Comparison of ENCODE assay signal across 8 cellular contexts in the genomic region with DNA sequence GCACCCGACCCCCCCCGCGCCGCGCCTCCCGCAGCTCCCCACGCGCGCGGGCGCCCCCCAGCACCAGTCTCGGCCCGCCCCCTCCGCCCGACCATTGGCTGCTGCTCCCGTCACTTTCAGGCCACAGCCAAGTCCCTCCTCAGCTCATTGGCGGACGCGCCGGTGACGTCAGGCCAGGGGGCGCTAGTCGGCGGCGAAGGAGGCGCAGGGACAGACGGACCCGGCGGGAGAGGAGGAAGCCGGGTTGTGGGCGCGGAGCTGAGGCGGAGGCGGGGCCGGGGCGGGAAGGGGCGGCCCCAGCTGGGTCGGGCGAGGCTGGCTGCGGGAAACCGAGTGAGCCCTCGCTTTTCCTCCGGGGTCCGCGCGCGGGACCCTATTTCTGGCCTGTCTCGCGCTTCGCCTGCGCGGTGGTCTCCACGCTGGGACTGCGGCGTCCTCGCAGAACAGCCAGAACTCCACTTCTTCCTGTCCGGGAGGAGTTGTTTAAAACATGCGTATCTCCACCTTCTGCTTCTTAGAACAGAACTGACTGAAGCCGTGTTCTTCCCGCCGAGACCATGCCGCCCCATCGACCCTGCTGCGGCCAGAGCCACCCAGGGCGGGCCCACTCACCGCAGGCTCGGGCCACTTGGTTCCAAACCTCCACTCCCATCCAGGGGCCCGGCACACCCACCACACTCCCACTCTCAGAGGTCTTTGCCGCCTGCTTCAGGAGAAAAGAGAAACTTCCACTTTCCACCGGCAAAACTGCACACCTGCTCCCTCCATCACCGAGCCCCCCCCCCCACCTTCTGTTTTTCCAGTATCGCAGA. TPM values are rescaled to one million over a fixed set of nuclear protein-coding genes. Genes with fewer than 3 reads are reported as not detected.
DNase-seq lines count a peak whose midpoint lies in the region; ATAC-seq and TF ChIP-seq lines count a peak whose summit lies in the region.

No MANE protein-coding gene starts in this region.

- peaks cover 0 to 7% of the 10 kb centered on the region in 2 donors for H3K36me3 Mint-ChIP-seq in CD4-positive, alpha-beta memory T cell

- DNase-seq in CD4-positive, alpha-beta memory T cell = peak; percentile 98 to 100 (median 99)
- DNase-seq in NCI-H748 (lab: John Stamatoyannopoulos, UW; ENCODE audit: unreplicated experiment) (peak; percentile 99), dermis microvascular lymphatic vessel endothelial cell (ENCODE audit: low read depth in 2 of 2) (peak; percentile 87 to 99), right lobe of liver (peak; percentile 100)
- DNase-seq in activated CD4-positive, alpha-beta T cell treated with anti-CD3 and anti-CD28 coated beads, Interleukin-2, amount 50 U/mL, for 48 hours = peak; percentile 100
- peak; percentile 100 for DNase-seq in stimulated activated CD4-positive, alpha-beta T cell treated with anti-CD3 and anti-CD28 coated beads, Interleukin-4, amount 100 ng/mL, for 24 hours

- peak; percentile 93 for ATAC-seq in GM19397 (IDR thresholded peaks at IDR 0.05; ENCODE audit: unreplicated experiment)
- peak; percentile 94 for ATAC-seq in HG03565 (IDR thresholded peaks at IDR 0.05; ENCODE audit: unreplicated experiment)
- peak; percentile 94 to 96 (median 95) for ATAC-seq in right lobe of liver

- CTCF ChIA-PET in CD4-positive, alpha-beta memory T cell (lab: Charles Lee; ENCODE audit: partially characterized antibody) = interaction anchor here (0.6 to 2.2 kb wide), 6 partner anchors 10 to 1018 kb away, joined by 3 to 8 read pairs (median 6); a partner anchor contains a TSS

- no peaks in the 10 kb centered on the region for H3K9me3 Mint-ChIP-seq in CD4-positive, alpha-beta memory T cell

- POLR2A ChIA-PET in CD4-positive, alpha-beta memory T cell (lab: Charles Lee; ENCODE audit: partially characterized antibody) = interaction anchor here (0.6 to 3.2 kb wide), 14 partner anchors 10 to 1920 kb away, joined by 3 to 27 read pairs (median 4); a partner anchor contains a TSS

- peaks cover 3% of the 10 kb centered on the region for H3K36me3 ChIP-seq in CD4-positive, alpha-beta memory T cell (ENCODE audit: insufficient read depth, low read length)
- H3K36me3 ChIP-seq in right lobe of liver = no peaks in the 10 kb centered on the region

- H3K27me3 Mint-ChIP-seq in CD4-positive, alpha-beta memory T cell = no peaks in the 10 kb centered on the region

- H3K4me1 Mint-ChIP-seq in CD4-positive, alpha-beta memory T cell = peaks cover 16 to 44% (median 28%) of the 10 kb centered on the region in 4 donors

- peak overlapping the region; percentile 53 to 74 for H3K4me3 ChIP-seq in CD4-positive, alpha-beta memory T cell (ENCODE audit: low read length in 2 of 2)
- peak overlapping the region; percentile 55 to 84 (median 61) for H3K4me3 ChIP-seq in right lobe of liver

- peak overlapping the region; percentile 83 to 94 (median 89) for H3K27ac Mint-ChIP-seq in CD4-positive, alpha-beta memory T cell

- 3% methylated on average over 6 of the region's 72 CpGs for WGBS in right lobe of liver (ENCODE audit: insufficient coverage, low coverage, low lambda C conversion rate, missing lambda C conversion rate)

- H3K4me3 Mint-ChIP-seq in CD4-positive, alpha-beta memory T cell = peak overlapping the region; percentile 83 to 95 (median 91)

- intact Hi-C loops in CD4-positive, alpha-beta memory T cell (cut with micrococcal nuclease) = loop anchor here (1.0 to 10.0 kb wide), 7 partner anchors 87 to 1720 kb away; a partner anchor contains a TSS
- intact Hi-C loops in right lobe of liver (cut with DNase I) = no loop called here

- H3K4me1 ChIP-seq in CD4-positive, alpha-beta memory T cell (ENCODE audit: insufficient read depth, low read length) = peaks cover 16% of the 10 kb centered on the region
- peaks cover 0 to 14% (median 5%) of the 10 kb centered on the region in 4 donors for H3K4me1 ChIP-seq in right lobe of liver

- H3K27ac ChIP-seq in CD4-positive, alpha-beta memory T cell (ENCODE audit: low read depth, low read length) = peak overlapping the region; percentile 73
- H3K27ac ChIP-seq in right lobe of liver = peak overlapping the region; percentile 77 to 91 (median 78)

- peak in 3 of 4 donors; percentile 13 to 47 (median 35) for TF ChIP-seq CTCF in right lobe of liver (IDR thresholded peaks at IDR 0.05)

- peak; percentile 62 for TF ChIP-seq POLR2A in right lobe of liver (IDR thresholded peaks at IDR 0.05)

- no peaks in the 10 kb centered on the region for H3K27me3 ChIP-seq in CD4-positive, alpha-beta memory T cell (ENCODE audit: insufficient read depth, low read length)
- H3K27me3 ChIP-seq in right lobe of liver = no peaks in the 10 kb centered on the region

- no peaks in the 10 kb centered on the region for H3K9me3 ChIP-seq in CD4-positive, alpha-beta memory T cell (ENCODE audit: control insufficient read depth in 1 of 2, low read length in 2 of 2)
- no peaks in the 10 kb centered on the region for H3K9me3 ChIP-seq in right lobe of liver

RNA-seq across cellular contexts. Expression of a gene that starts 0.5 kb away (rescaled TPM):
- total RNA-seq in CD4-positive, alpha-beta memory T cell = 10 to 100 TPM; 25.7 to 27.7 TPM
- 1 to 10 TPM; 2.8 to 4.5 TPM for polyA plus RNA-seq in CD4-positive, alpha-beta memory T cell
- total RNA-seq in dermis microvascular lymphatic vessel endothelial cell (27.6 and 31.7 TPM in 2 replicates), right lobe of liver (10 to 100 TPM; 10.7 to 17.9 (median 14.1) TPM)

Comparison
In these comparisons a context has a peak if more than half of its experiments do, and no peak if none do; other contexts are left out.
1. Peak in every context shown above with its lines: DNase-seq, ATAC-seq, H3K4me3 ChIP-seq and H3K27ac ChIP-seq.